ENCODE assay signal across 10 cellular contexts in genomic region chr20:5150226-5151076, GRCh38. TPM values are rescaled to one million over a fixed set of nuclear protein-coding genes. Genes with fewer than 3 reads are reported as not detected.
DNase-seq lines count a peak whose midpoint lies in the region; ATAC-seq and TF ChIP-seq lines count a peak whose summit lies in the region.
"Had no signal": no experiment of that assay in that cellular context is flagged by ENCODE, and none has a peak within 500 bp of the region (broad histone marks: within the 10 kb centered on the region; RNA-seq: fewer than 3 reads in every experiment).

No MANE protein-coding gene starts in this region.

- H3K36me3 Mint-ChIP-seq in chondrocyte (ENCODE audit: low read depth), result no peaks in the 10 kb centered on the region
- peaks cover 8% of the 10 kb centered on the region for H3K36me3 Mint-ChIP-seq in activated naive CD8-positive, alpha-beta T cell treated with anti-CD3 and anti-CD28 coated beads, Interleukin-2, amount 50 U/mL, for 24 hours (ENCODE audit: low read depth)

- H3K4me1 ChIP-seq in right lobe of liver, result peaks cover 0 to 90% (median 38%) of the 10 kb centered on the region in 4 donors
- H3K4me1 ChIP-seq: breast epithelium had no signal

- TF ChIP-seq POLR2A in right lobe of liver (IDR thresholded peaks at IDR 0.05), result peak; percentile 33

- TF ChIP-seq CTCF in right lobe of liver (IDR thresholded peaks at IDR 0.05) (no peak), chondrocyte (IDR thresholded peaks at IDR 0.05) (no peak)

- peak overlapping the region; percentile 77 to 92 (median 79) for H3K27ac ChIP-seq in right lobe of liver

- intact Hi-C loops in right lobe of liver (cut with DNase I), result no loop called here

- H3K27ac Mint-ChIP-seq in chondrocyte (ENCODE audit: unreplicated experiment), result no peak overlapping the region
- no peak overlapping the region for H3K27ac Mint-ChIP-seq in activated naive CD8-positive, alpha-beta T cell treated with anti-CD3 and anti-CD28 coated beads, Interleukin-2, amount 50 U/mL, for 24 hours

- no peaks in the 10 kb centered on the region for H3K27me3 ChIP-seq in right lobe of liver
- H3K27me3 ChIP-seq: breast epithelium had no signal

- H3K4me1 Mint-ChIP-seq in chondrocyte (ENCODE audit: low read depth), result peaks cover 26% of the 10 kb centered on the region
- peaks cover 62% of the 10 kb centered on the region for H3K4me1 Mint-ChIP-seq in activated naive CD8-positive, alpha-beta T cell treated with anti-CD3 and anti-CD28 coated beads, Interleukin-2, amount 50 U/mL, for 24 hours

- no peak overlapping the region for H3K4me3 ChIP-seq in right lobe of liver
- H3K4me3 ChIP-seq: breast epithelium had no signal

- peak; percentile 32 for DNase-seq in AG20443 (ENCODE audit: low spot score)
- peak; percentile 32 for DNase-seq in NCI-H446 treated with DMSO at 0.1 percent for 48 hours (lab: John Stamatoyannopoulos, UW)
- DNase-seq in dermis blood vessel endothelial cell, result peak; percentile 69
- DNase-seq in right lobe of liver, result peak in 2 of 3 donors; percentile 57 to 78
- DNase-seq in ureter (ENCODE audit: low spot score), result no peak
- no peak for DNase-seq in chondrocyte (ENCODE audit: low spot score)
- no peak for DNase-seq in activated naive CD8-positive, alpha-beta T cell treated with anti-CD3 and anti-CD28 coated beads, Interleukin-2, amount 50 U/mL, for 24 hours
- DNase-seq: hippocampal formation had no signal

- H3K27me3 Mint-ChIP-seq in chondrocyte (ENCODE audit: low read depth), result no peaks in the 10 kb centered on the region
- no peaks in the 10 kb centered on the region for H3K27me3 Mint-ChIP-seq in activated naive CD8-positive, alpha-beta T cell treated with anti-CD3 and anti-CD28 coated beads, Interleukin-2, amount 50 U/mL, for 24 hours

- H3K9me3 Mint-ChIP-seq in chondrocyte (ENCODE audit: low read depth), result no peaks in the 10 kb centered on the region
- H3K9me3 Mint-ChIP-seq in activated naive CD8-positive, alpha-beta T cell treated with anti-CD3 and anti-CD28 coated beads, Interleukin-2, amount 50 U/mL, for 24 hours, result no peaks in the 10 kb centered on the region

- WGBS in right lobe of liver (ENCODE audit: insufficient coverage, low coverage, low lambda C conversion rate, missing lambda C conversion rate), result 30% methylated on average over 9 of the region's 13 CpGs

- no peaks in the 10 kb centered on the region for H3K9me3 ChIP-seq in right lobe of liver
- H3K9me3 ChIP-seq: breast epithelium had no signal

- ATAC-seq in right lobe of liver (peak; percentile 75 to 81 (median 76)), GM19397 (IDR thresholded peaks at IDR 0.05; ENCODE audit: unreplicated experiment) (no peak)
- no peak for ATAC-seq in activated naive CD8-positive, alpha-beta T cell treated with anti-CD3 and anti-CD28 coated beads, Interleukin-2, amount 50 U/mL, for 24 hours

- no peak overlapping the region for H3K4me3 Mint-ChIP-seq in chondrocyte (ENCODE audit: unreplicated experiment)
- H3K4me3 Mint-ChIP-seq in activated naive CD8-positive, alpha-beta T cell treated with anti-CD3 and anti-CD28 coated beads, Interleukin-2, amount 50 U/mL, for 24 hours, result no peak overlapping the region

- H3K36me3 ChIP-seq in right lobe of liver, result no peaks in the 10 kb centered on the region
- H3K36me3 ChIP-seq: breast epithelium had no signal

RNA-seq across cellular contexts. Expression of gene CDS2, which starts 23.6 kb away (rescaled TPM):
- total RNA-seq in dermis blood vessel endothelial cell (71.5 and 105 TPM in 2 replicates), right lobe of liver (10 to 100 TPM; 13.7 to 42.3 (median 31.6) TPM), ureter (58.1 TPM), chondrocyte (33.0 to 46.9 TPM (median 42.9 TPM) in 3 replicates)

RNA-seq across cellular contexts. Expression of gene PCNA, which starts 30.7 kb away (rescaled TPM):
- total RNA-seq in dermis blood vessel endothelial cell, result 131 and 240 TPM in 2 replicates
- total RNA-seq in right lobe of liver, result 10 to 100 TPM; 14.8 to 56.1 (median 16.1) TPM
- 52.0 TPM for total RNA-seq in ureter
- total RNA-seq in chondrocyte, result 46.3 to 117 TPM (median 49.4 TPM) in 3 replicates

RNA-seq across cellular contexts. Expression of gene TMEM230, which starts 37.6 kb away (rescaled TPM):
- 57.3 and 75.4 TPM in 2 replicates for total RNA-seq in dermis blood vessel endothelial cell
- total RNA-seq in right lobe of liver, result 10 to 100 TPM; 60.5 to 88.1 (median 71.5) TPM
- total RNA-seq in ureter, result 125 TPM
- total RNA-seq in chondrocyte, result 92.8 to 118 TPM (median 93.8 TPM) in 3 replicates

Comparison
In these comparisons a context has a peak if more than half of its experiments do, and no peak if none do; other contexts are left out.
1. DNase-seq: peak in AG20443 (single experiment), NCI-H446 treated with DMSO at 0.1 percent for 48 hours (single experiment), dermis blood vessel endothelial cell (single experiment) and right lobe of liver (2 of 3); none in ureter (single experiment), chondrocyte (single experiment) and activated naive CD8-positive, alpha-beta T cell treated with anti-CD3 and anti-CD28 coated beads, Interleukin-2, amount 50 U/mL, for 24 hours (single experiment).
2. ATAC-seq: peak in right lobe of liver (4 of 4); none in GM19397 (single experiment) and activated naive CD8-positive, alpha-beta T cell treated with anti-CD3 and anti-CD28 coated beads, Interleukin-2, amount 50 U/mL, for 24 hours (single experiment).